Comparison of ENCODE assay signal across 12 cellular contexts in genomic region chr7:13179011-13179574, GRCh38.
DNase-seq lines count a peak whose midpoint lies in the region; ATAC-seq and TF ChIP-seq lines count a peak whose summit lies in the region.
"Had no signal": no experiment of that assay in that cellular context is flagged by ENCODE, and none has a peak within 500 bp of the region (broad histone marks: within the 10 kb centered on the region; RNA-seq: fewer than 3 reads in every experiment).

No MANE protein-coding gene starts in this region.

- DNase-seq in AG04450 (ENCODE audit: low read depth, low spot score) (no peak), HT-29 (ENCODE audit: low spot score) (peak; percentile 56), SHP77 (lab: John Stamatoyannopoulos, UW) (peak; percentile 76 to 80), right cardiac atrium (no peak), SW 1271 (lab: John Stamatoyannopoulos, UW) (no peak)
- no peak for DNase-seq in activated naive CD4-positive, alpha-beta T cell (lab: John Stamatoyannopoulos, UW)
- DNase-seq: CD8-positive, alpha-beta memory T cell; foreskin melanocyte; natural killer cell; NCI-H1105 treated with DMSO at 0.1 percent for 48 hours had no signal

- ATAC-seq in right cardiac atrium (peak; percentile 43 to 51), HG02938 (IDR thresholded peaks at IDR 0.05; ENCODE audit: unreplicated experiment) (no peak), HG02973 (IDR thresholded peaks at IDR 0.05; ENCODE audit: unreplicated experiment) (no peak)
- ATAC-seq: natural killer cell had no signal

- WGBS in right cardiac atrium, result 59% methylated on average over 5 of the region's 5 CpGs

- H3K4me3 ChIP-seq in AG04450 (ENCODE audit: low read depth, low read length), result no peak overlapping the region
- H3K4me3 ChIP-seq in right cardiac atrium (ENCODE audit: low read length), result no peak overlapping the region

- intact Hi-C loops in right cardiac atrium (cut with DNase I), result loop anchor here in 1 of 4 donors (10.0 kb wide), 1 partner anchor 494 kb away; the partner anchor contains the start of gene ARL4A

- CTCF ChIA-PET in AG04450 (lab: Charles Lee), result interaction anchor here (1.0 to 1.2 kb wide), 2 partner anchors 24 to 496 kb away, joined by 4 read pairs; no protein-coding TSS in a partner anchor

- H3K27ac ChIP-seq in AG04450 (ENCODE audit: low read depth, low read length) (no peak overlapping the region), right cardiac atrium (ENCODE audit: low read length) (no peak overlapping the region)

- peak; percentile 30 for TF ChIP-seq CTCF in AG04450 (IDR thresholded peaks at IDR 0.05; ENCODE audit: low read depth, low read length)

- no peaks in the 10 kb centered on the region for H3K4me1 ChIP-seq in right cardiac atrium (ENCODE audit: control insufficient read depth, insufficient read depth, low read length)

- POLR2A ChIA-PET in AG04450 (lab: Yijun Ruan, JAX), result no interaction called here

- no peaks in the 10 kb centered on the region for H3K27me3 ChIP-seq in AG04450 (ENCODE audit: control insufficient read depth, insufficient read depth, low read length)
- H3K27me3 ChIP-seq in right cardiac atrium (ENCODE audit: control insufficient read depth, insufficient read depth), result no peaks in the 10 kb centered on the region

- H3K9me3 ChIP-seq in AG04450 (ENCODE audit: control insufficient read depth, insufficient read depth, low read length) (no peaks in the 10 kb centered on the region), right cardiac atrium (ENCODE audit: control insufficient read depth, low read length) (no peaks in the 10 kb centered on the region)

Comparison
In these comparisons a context has a peak if more than half of its experiments do, and no peak if none do; other contexts are left out.
1. DNase-seq: peak in HT-29 (single experiment) and SHP77 (2 of 2); none in AG04450 (single experiment), right cardiac atrium (0 of 3), activated naive CD4-positive, alpha-beta T cell (0 of 4) and SW 1271 (0 of 2).
2. ATAC-seq: peak in right cardiac atrium (2 of 2); none in HG02938 (single experiment) and HG02973 (single experiment).